14 cellular contexts compared by ENCODE assay signal in genomic region chr2:101185656-101186055, GRCh38. TPM values are rescaled to one million over a fixed set of nuclear protein-coding genes. Genes with fewer than 3 reads are reported as not detected.
A peak's percentile ranks its signal among the peaks of the same experiment; 100 is the strongest.
DNase-seq lines count a peak whose midpoint lies in the region; TF ChIP-seq lines count a peak whose summit lies in the region.
"Had no signal": no experiment of that assay in that cellular context is flagged by ENCODE, and none has a peak within 500 bp of the region (broad histone marks: within the 10 kb centered on the region; RNA-seq: fewer than 3 reads in every experiment).

No MANE protein-coding gene starts in this region.

- DNase-seq in NCI-H187 (lab: John Stamatoyannopoulos, UW) (peak; percentile 2 to 3), NCI-H187 treated with DMSO at 0.1 percent for 48 hours (lab: John Stamatoyannopoulos, UW) (no peak), RPMI8226 (peak; percentile 60), progenitor cell of endocrine pancreas (ENCODE audit: low spot score, unreplicated experiment) (no peak), GM20000 (ENCODE audit: low spot score) (no peak), dedifferentiated amniotic fluid mesenchymal stem cell (ENCODE audit: extremely low spot score) (no peak)
- DNase-seq in stimulated activated CD4-positive, alpha-beta T cell treated with anti-CD3 and anti-CD28 coated beads, Interleukin-4, amount 100 ng/mL, for 4 hours, result no peak
- DNase-seq: C1 segment of cervical spinal cord, NCI-H446, NCI-H82, SW 1271 had no signal

- 50 to 69% methylated on average over 3 of the region's 3 CpGs for WGBS in esophagus, 2 donors

- no peaks in the 10 kb centered on the region for H3K36me3 ChIP-seq in esophagus (ENCODE audit: control insufficient read depth in 2 of 2, insufficient read depth in 2 of 2, low read length in 1 of 2)
- H3K36me3 ChIP-seq: HAP-1, SJSA1 had no signal

- peaks cover 3% of the 10 kb centered on the region for H3K36me3 Mint-ChIP-seq in progenitor cell of endocrine pancreas (ENCODE audit: insufficient read depth)

- no peak for TF ChIP-seq CTCF in progenitor cell of endocrine pancreas (IDR thresholded peaks at IDR 0.05; ENCODE audit: unreplicated experiment)
- no peak for TF ChIP-seq CTCF in GM20000 (IDR thresholded peaks at IDR 0.05; ENCODE audit: extremely low read depth, missing control alignments)

- peaks cover 0 to under 1% of the 10 kb centered on the region in 2 donors for H3K4me1 ChIP-seq in esophagus (ENCODE audit: control insufficient read depth in 2 of 2, insufficient read depth in 2 of 2, low read length in 1 of 2)
- H3K4me1 ChIP-seq: HAP-1, SJSA1 had no signal

- no peak overlapping the region for H3K4me3 Mint-ChIP-seq in progenitor cell of endocrine pancreas (ENCODE audit: low read depth)

- peaks cover 0 to 3% of the 10 kb centered on the region in 2 donors for H3K9me3 ChIP-seq in esophagus (ENCODE audit: control insufficient read depth in 2 of 2, insufficient read depth in 1 of 2, low read depth in 1 of 2, low read length in 1 of 2)
- H3K9me3 ChIP-seq: HAP-1 had no signal

- peak overlapping the region; percentile 18 to 49 for H3K27ac ChIP-seq in esophagus (ENCODE audit: low read depth in 2 of 2, low read length in 1 of 2)
- H3K27ac ChIP-seq: SJSA1 had no signal

- H3K27me3 Mint-ChIP-seq in progenitor cell of endocrine pancreas, result no peaks in the 10 kb centered on the region

- H3K9me3 Mint-ChIP-seq in progenitor cell of endocrine pancreas (ENCODE audit: low read depth), result no peaks in the 10 kb centered on the region

- peak overlapping the region; percentile 84 for H3K27ac Mint-ChIP-seq in progenitor cell of endocrine pancreas

- peaks cover 28% of the 10 kb centered on the region for H3K4me1 Mint-ChIP-seq in progenitor cell of endocrine pancreas (ENCODE audit: low read depth)

- H3K27me3 ChIP-seq in esophagus (ENCODE audit: control insufficient read depth in 1 of 2, insufficient read depth in 2 of 2, low read length in 2 of 2), result no peaks in the 10 kb centered on the region
- H3K27me3 ChIP-seq: SJSA1 had no signal

- no peak overlapping the region for H3K4me3 ChIP-seq in esophagus (ENCODE audit: low read depth in 1 of 2, low read length in 2 of 2)
- H3K4me3 ChIP-seq: HAP-1, SJSA1 had no signal

RNA-seq across cellular contexts. Expression of gene TBC1D8, which starts 34.5 kb away (rescaled TPM):
- 10 to 100 TPM; 13.3 to 19.4 TPM for polyA plus RNA-seq in esophagus
- 32.6 and 34.8 TPM in 2 replicates for total RNA-seq in progenitor cell of endocrine pancreas

Comparison
In these comparisons a context has a peak if more than half of its experiments do, and no peak if none do; other contexts are left out.
1. DNase-seq: peak in NCI-H187 (2 of 2) and RPMI8226 (single experiment); none in NCI-H187 treated with DMSO at 0.1 percent for 48 hours (single experiment), progenitor cell of endocrine pancreas (single experiment), GM20000 (single experiment), stimulated activated CD4-positive, alpha-beta T cell treated with anti-CD3 and anti-CD28 coated beads, Interleukin-4, amount 100 ng/mL, for 4 hours (0 of 2) and dedifferentiated amniotic fluid mesenchymal stem cell (single experiment).